In the genomic region with DNA sequence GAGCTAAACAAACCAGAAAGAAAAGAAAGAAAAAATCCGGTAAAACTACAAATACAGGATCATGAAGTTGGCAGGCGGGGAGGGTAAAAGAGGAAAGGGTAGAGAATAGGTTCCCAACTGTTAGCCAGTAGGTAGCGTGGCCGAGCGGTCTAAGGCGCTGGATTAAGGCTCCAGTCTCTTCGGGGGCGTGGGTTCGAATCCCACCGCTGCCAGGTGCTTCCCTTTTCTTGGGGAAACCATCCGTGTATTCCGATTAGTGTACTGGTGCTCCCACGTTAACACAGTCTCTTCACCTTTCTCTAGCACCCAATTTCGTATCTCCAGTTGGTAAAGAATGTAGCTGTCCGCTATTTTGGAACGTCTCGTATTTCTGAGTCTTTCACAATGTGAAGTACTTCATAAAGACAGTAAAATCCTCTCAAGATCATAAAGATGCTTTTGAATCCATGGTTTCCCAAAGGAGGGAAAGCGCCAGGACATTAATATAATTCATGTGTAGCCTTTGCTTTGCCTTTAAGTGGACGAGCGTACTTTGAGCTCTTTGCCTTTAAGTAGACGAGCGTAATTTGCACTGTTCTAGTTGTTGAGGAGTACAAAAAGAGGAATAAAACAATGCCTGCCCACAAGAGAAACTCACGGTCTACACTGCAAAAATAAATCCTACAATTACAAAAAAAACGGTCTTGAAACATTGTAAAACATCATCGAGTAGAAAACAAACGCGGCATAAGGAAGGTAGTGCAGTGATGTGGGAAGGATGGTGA, we compare ENCODE assay signal across 1 cellular context.
TF ChIP-seq lines count a peak whose summit lies in the region.

No MANE protein-coding gene starts in this region.

TF ChIP-seq in HepG2, 621 proteins besides CTCF, POLR2A, EP300 and RAD21 (continued from another document and continues in another):
- TF ChIP-seq, protein P1, sequence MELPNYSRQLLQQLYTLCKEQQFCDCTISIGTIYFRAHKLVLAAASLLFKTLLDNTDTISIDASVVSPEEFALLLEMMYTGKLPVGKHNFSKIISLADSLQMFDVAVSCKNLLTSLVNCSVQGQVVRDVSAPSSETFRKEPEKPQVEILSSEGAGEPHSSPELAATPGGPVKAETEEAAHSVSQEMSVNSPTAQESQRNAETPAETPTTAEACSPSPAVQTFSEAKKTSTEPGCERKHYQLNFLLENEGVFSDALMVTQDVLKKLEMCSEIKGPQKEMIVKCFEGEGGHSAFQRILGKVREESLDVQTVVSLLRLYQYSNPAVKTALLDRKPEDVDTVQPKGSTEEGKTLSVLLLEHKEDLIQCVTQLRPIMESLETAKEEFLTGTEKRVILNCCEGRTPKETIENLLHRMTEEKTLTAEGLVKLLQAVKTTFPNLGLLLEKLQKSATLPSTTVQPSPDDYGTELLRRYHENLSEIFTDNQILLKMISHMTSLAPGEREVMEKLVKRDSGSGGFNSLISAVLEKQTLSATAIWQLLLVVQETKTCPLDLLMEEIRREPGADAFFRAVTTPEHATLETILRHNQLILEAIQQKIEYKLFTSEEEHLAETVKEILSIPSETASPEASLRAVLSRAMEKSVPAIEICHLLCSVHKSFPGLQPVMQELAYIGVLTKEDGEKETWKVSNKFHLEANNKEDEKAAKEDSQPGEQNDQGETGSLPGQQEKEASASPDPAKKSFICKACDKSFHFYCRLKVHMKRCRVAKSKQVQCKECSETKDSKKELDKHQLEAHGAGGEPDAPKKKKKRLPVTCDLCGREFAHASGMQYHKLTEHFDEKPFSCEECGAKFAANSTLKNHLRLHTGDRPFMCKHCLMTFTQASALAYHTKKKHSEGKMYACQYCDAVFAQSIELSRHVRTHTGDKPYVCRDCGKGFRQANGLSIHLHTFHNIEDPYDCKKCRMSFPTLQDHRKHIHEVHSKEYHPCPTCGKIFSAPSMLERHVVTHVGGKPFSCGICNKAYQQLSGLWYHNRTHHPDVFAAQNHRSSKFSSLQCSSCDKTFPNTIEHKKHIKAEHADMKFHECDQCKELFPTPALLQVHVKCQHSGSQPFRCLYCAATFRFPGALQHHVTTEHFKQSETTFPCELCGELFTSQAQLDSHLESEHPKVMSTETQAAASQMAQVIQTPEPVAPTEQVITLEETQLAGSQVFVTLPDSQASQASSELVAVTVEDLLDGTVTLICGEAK (IDR thresholded peaks at IDR 0.05) = no peak
- TF ChIP-seq, protein P1 (CRISPR knock-in tag; IDR thresholded peaks at IDR 0.05) = peak; percentile 76; the same call in 1 of the 2 replicates
- TF ChIP-seq ZNF235 (CRISPR knock-in tag; IDR thresholded peaks at IDR 0.05; ENCODE audit: borderline replicate concordance) = peak; percentile 23; the same call in 1 of the 2 replicates
- TF ChIP-seq KMT2B (CRISPR knock-in tag; IDR thresholded peaks at IDR 0.05) = peak; percentile 58
- TF ChIP-seq ZNF30 (CRISPR knock-in tag; IDR thresholded peaks at IDR 0.05) = no peak
- TF ChIP-seq ZBTB20 (CRISPR knock-in tag; IDR thresholded peaks at IDR 0.05; ENCODE audit: borderline replicate concordance, low read depth) = no peak
- TF ChIP-seq, protein P2, sequence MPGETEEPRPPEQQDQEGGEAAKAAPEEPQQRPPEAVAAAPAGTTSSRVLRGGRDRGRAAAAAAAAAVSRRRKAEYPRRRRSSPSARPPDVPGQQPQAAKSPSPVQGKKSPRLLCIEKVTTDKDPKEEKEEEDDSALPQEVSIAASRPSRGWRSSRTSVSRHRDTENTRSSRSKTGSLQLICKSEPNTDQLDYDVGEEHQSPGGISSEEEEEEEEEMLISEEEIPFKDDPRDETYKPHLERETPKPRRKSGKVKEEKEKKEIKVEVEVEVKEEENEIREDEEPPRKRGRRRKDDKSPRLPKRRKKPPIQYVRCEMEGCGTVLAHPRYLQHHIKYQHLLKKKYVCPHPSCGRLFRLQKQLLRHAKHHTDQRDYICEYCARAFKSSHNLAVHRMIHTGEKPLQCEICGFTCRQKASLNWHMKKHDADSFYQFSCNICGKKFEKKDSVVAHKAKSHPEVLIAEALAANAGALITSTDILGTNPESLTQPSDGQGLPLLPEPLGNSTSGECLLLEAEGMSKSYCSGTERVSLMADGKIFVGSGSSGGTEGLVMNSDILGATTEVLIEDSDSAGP (CRISPR knock-in tag; IDR thresholded peaks at IDR 0.05; ENCODE audit: borderline replicate concordance) = peak; percentile 37; the same call in 1 of the 2 replicates
- TF ChIP-seq, protein P3, sequence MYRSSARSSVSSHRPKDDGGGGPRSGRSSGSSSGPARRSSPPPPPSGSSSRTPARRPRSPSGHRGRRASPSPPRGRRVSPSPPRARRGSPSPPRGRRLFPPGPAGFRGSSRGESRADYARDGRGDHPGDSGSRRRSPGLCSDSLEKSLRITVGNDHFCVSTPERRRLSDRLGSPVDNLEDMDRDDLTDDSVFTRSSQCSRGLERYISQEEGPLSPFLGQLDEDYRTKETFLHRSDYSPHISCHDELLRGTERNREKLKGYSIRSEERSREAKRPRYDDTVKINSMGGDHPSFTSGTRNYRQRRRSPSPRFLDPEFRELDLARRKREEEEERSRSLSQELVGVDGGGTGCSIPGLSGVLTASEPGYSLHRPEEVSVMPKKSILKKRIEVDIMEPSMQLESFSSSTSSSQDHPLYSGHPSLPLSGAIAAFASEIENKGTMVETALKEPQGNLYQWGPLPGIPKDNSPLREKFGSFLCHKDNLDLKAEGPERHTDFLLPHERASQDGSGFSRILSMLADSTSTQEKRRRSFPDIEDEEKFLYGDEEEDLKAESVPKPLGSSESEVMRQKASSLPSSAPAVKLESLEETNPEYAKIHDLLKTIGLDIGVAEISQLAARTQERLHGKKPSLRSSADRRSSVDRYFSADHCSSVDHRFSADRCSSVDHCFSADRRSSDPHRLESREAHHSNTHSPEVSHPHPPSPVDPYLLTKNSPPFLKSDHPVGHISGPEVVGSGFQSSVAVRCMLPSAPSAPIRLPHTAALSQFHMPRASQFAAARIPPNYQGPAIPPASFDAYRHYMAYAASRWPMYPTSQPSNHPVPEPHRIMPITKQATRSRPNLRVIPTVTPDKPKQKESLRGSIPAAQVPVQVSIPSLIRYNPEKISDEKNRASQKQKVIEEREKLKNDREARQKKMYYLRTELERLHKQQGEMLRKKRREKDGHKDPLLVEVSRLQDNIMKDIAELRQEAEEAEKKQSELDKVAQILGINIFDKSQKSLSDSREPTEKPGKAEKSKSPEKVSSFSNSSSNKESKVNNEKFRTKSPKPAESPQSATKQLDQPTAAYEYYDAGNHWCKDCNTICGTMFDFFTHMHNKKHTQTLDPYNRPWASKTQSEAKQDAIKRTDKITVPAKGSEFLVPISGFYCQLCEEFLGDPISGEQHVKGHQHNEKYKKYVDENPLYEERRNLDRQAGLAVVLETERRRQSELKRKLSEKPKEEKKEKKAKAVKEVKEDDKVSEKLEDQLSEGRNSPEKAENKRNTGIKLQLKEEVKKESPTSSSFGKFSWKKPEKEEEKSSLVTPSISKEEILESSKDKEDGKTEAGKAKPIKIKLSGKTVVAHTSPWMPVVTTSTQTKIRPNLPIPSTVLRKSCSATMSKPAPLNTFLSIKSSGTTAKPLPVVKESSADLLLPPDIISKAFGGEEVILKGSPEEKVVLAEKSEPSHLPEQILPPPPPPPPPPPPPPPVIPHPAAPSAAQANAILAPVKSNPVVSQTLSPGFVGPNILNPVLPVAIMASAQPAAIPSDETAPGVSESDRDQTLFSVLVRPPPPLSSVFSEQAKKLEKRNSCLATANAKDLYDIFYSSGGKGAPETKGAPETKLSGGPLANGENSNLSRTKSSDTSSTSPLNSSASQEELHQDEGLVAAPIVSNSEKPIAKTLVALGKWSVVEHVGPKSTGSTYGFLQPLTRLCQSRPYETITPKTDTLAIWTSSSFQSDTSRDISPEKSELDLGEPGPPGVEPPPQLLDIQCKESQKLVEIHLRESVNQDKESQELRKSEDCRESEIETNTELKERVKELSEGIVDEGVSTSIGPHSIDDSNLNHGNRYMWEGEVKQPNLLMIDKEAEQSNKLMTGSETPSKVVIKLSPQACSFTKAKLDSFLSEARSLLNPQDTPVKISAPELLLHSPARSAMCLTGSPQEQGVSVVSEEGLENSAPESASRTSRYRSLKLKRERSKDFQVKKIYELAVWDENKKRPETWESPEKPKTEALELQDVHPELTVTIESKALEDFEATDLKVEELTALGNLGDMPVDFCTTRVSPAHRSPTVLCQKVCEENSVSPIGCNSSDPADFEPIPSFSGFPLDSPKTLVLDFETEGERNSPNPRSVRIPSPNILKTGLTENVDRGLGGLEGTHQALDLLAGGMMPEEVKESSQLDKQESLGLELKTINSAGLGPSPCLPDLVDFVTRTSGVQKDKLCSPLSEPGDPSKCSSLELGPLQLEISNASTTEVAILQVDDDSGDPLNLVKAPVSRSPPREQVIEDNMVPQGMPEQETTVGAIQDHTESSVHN (CRISPR knock-in tag; IDR thresholded peaks at IDR 0.05) = no peak
- no peak for TF ChIP-seq LCORL (IDR thresholded peaks at IDR 0.05)
- peak; percentile 58; the same call in 1 of the 2 replicates for TF ChIP-seq LCORL (CRISPR knock-in tag; IDR thresholded peaks at IDR 0.05)
- no peak for TF ChIP-seq FLYWCH1 (CRISPR knock-in tag; IDR thresholded peaks at IDR 0.05)
- no peak for TF ChIP-seq MTA1 (CRISPR knock-in tag; IDR thresholded peaks at IDR 0.05; ENCODE audit: borderline replicate concordance)
- peak; percentile 70; the same call in 1 of the 2 replicates for TF ChIP-seq NFIC (IDR thresholded peaks at IDR 0.05; ENCODE audit: low read length)
- TF ChIP-seq KAT2B (IDR thresholded peaks at IDR 0.05; ENCODE audit: borderline replicate concordance, low read depth, low read length) = no peak
- 0 out of 2 replicates have a peak, but pooled peaks have one; percentile 59 for TF ChIP-seq ZNF292 (CRISPR knock-in tag; IDR thresholded peaks at IDR 0.05; ENCODE audit: borderline replicate concordance, low read depth)
- TF ChIP-seq FIP1L1 (IDR thresholded peaks at IDR 0.05; ENCODE audit: borderline replicate concordance, insufficient read depth, low read depth, low read length) = no peak
- TF ChIP-seq, protein P4, sequence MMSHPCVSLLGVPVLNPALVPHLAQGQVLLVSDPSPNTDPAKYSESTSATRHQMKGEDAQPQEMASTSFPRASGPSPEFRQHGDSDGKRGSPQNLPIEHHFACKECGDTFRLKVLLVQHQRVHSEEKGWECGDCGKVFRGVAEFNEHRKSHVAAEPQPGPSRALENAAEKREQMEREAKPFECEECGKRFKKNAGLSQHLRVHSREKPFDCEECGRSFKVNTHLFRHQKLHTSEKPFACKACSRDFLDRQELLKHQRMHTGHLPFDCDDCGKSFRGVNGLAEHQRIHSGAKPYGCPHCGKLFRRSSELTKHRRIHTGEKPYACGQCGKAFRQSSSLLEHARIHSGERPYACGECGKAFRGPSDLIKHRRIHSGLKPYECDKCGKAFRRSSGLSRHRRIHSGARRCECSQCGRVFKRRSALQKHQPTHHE (CRISPR knock-in tag; IDR thresholded peaks at IDR 0.05; ENCODE audit: borderline replicate concordance) = no peak
- TF ChIP-seq, protein P5, sequence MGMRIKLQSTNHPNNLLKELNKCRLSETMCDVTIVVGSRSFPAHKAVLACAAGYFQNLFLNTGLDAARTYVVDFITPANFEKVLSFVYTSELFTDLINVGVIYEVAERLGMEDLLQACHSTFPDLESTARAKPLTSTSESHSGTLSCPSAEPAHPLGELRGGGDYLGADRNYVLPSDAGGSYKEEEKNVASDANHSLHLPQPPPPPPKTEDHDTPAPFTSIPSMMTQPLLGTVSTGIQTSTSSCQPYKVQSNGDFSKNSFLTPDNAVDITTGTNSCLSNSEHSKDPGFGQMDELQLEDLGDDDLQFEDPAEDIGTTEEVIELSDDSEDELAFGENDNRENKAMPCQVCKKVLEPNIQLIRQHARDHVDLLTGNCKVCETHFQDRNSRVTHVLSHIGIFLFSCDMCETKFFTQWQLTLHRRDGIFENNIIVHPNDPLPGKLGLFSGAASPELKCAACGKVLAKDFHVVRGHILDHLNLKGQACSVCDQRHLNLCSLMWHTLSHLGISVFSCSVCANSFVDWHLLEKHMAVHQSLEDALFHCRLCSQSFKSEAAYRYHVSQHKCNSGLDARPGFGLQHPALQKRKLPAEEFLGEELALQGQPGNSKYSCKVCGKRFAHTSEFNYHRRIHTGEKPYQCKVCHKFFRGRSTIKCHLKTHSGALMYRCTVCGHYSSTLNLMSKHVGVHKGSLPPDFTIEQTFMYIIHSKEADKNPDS (CRISPR knock-in tag; IDR thresholded peaks at IDR 0.05) = 0 out of 2 replicates have a peak, but pooled peaks have one; percentile 59
- TF ChIP-seq ZNF790 (CRISPR knock-in tag; IDR thresholded peaks at IDR 0.05; ENCODE audit: borderline replicate concordance) = no peak
- peak; percentile 72; the same call in 1 of the 2 replicates for TF ChIP-seq POGZ (CRISPR knock-in tag; IDR thresholded peaks at IDR 0.05)
- no peak for TF ChIP-seq TRIM24 (CRISPR knock-in tag; IDR thresholded peaks at IDR 0.05)
- TF ChIP-seq ZNF136 (CRISPR knock-in tag; IDR thresholded peaks at IDR 0.05; ENCODE audit: low read depth) = no peak
- TF ChIP-seq RCOR2 (CRISPR knock-in tag; IDR thresholded peaks at IDR 0.05) = peak; percentile 44; the same call in 1 of the 2 replicates
- peak; percentile 82 for TF ChIP-seq ZSCAN31 (CRISPR knock-in tag; IDR thresholded peaks at IDR 0.05; ENCODE audit: low read depth)
